Comparison of ENCODE assay signal across 9 cellular contexts in the genomic region with DNA sequence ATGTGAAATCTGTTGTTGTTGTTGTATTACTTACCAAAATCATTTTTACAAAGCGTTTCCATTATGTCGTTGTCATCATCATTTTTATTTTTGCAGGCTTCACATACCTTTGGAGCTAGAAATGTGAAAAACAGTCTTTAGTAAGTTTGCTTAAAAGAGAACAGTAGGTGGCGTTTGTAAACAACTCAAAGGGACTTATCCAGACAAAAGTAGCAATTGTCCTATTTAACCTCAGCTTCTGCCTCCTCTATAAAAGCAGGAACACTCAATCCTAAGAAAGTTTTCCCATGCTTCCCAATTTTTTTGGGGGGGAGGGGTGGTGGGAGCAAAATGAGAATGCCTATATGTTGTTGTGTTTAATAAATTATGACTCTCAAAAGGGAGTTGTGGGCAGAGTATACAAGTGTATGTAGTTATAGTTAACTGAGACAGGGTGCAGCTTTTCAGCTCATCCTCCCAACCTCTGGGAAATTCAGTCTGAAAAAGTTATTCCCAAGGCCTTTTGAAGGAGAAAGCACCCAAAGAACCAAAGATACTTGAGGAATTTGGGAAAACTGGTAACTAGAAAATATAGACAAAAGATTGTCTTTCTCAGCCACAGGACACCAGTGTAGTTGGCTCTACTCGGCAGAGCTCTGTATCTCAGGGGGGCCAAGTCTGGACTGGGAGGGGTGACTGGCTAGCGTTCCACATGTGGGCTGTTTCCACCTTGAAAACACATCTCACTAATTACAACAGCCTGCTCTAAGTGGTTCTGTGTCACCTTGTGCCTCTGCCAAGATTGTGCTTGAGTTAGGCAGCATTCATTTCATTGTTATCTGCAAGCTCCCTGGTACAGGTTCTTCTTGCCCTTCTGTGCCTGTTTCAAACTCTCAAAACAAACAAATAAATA. TPM values are rescaled to one million over a fixed set of nuclear protein-coding genes. Genes with fewer than 3 reads are reported as not detected.
A peak's percentile ranks its signal among the peaks of the same experiment; 100 is the strongest.
DNase-seq lines count a peak whose midpoint lies in the region; ATAC-seq and TF ChIP-seq lines count a peak whose summit lies in the region.
"Had no signal": no experiment of that assay in that cellular context is flagged by ENCODE, and none has a peak within 500 bp of the region (broad histone marks: within the 10 kb centered on the region; RNA-seq: fewer than 3 reads in every experiment).

No MANE protein-coding gene starts in this region.

- CTCF ChIA-PET in PC-9 (lab: Charles Lee) = interaction anchor here (0.6 to 0.7 kb wide), 3 partner anchors 141 to 744 kb away, joined by 5 to 12 read pairs (median 12); no protein-coding TSS in a partner anchor

- no peaks in the 10 kb centered on the region for H3F3A ChIP-seq in PC-9 (ENCODE audit: insufficient read depth, low read depth)

- no peak overlapping the region for H3K9ac ChIP-seq in fibroblast of lung (ENCODE audit: insufficient read depth, low read length)

- H3K9me3 Mint-ChIP-seq in natural killer cell treated with Interleukin-12 subunit alpha and Interleukin-12 subunit beta and Interleukin-15 and Interleukin-18, amount 100 ng/mL, for 72 hours = no peaks in the 10 kb centered on the region
- H3K9me3 Mint-ChIP-seq: activated naive CD4-positive, alpha-beta T cell treated with anti-CD3 and anti-CD28 coated beads, Interleukin-2, amount 50 U/mL, for 24 hours had no signal

- H3K36me3 ChIP-seq in cardiac muscle cell = no peaks in the 10 kb centered on the region
- no peaks in the 10 kb centered on the region for H3K36me3 ChIP-seq in PC-9 (ENCODE audit: low read depth)
- H3K36me3 ChIP-seq in fibroblast of lung (ENCODE audit: control insufficient read depth, insufficient read depth, low read length) = no peaks in the 10 kb centered on the region
- H3K36me3 ChIP-seq in transverse colon = no peaks in the 10 kb centered on the region

- H3K4me2 ChIP-seq in PC-9 (no peak overlapping the region), fibroblast of lung (ENCODE audit: extremely low read depth, insufficient read depth, low read length) (no peak overlapping the region)

- H3K4me3 Mint-ChIP-seq in natural killer cell treated with Interleukin-12 subunit alpha and Interleukin-12 subunit beta and Interleukin-15 and Interleukin-18, amount 100 ng/mL, for 72 hours = no peak overlapping the region
- H3K4me3 Mint-ChIP-seq: activated naive CD4-positive, alpha-beta T cell treated with anti-CD3 and anti-CD28 coated beads, Interleukin-2, amount 50 U/mL, for 24 hours had no signal

- no peak overlapping the region for H3K27ac ChIP-seq in cardiac muscle cell
- H3K27ac ChIP-seq in PC-9 = no peak overlapping the region
- no peak overlapping the region for H3K27ac ChIP-seq in fibroblast of lung (ENCODE audit: insufficient read depth, low read length)
- no peak overlapping the region for H3K27ac ChIP-seq in transverse colon

- H2AFZ ChIP-seq in PC-9 (no peak overlapping the region), fibroblast of lung (ENCODE audit: low read length) (no peak overlapping the region)

- BruUV-seq in PC-9 (replicated peaks; lab: Mats Ljungman, UMichigan) = no TSS peak

- H3K27ac Mint-ChIP-seq in natural killer cell treated with Interleukin-12 subunit alpha and Interleukin-12 subunit beta and Interleukin-15 and Interleukin-18, amount 100 ng/mL, for 72 hours = no peak overlapping the region
- H3K27ac Mint-ChIP-seq: activated naive CD4-positive, alpha-beta T cell treated with anti-CD3 and anti-CD28 coated beads, Interleukin-2, amount 50 U/mL, for 24 hours had no signal

- H3K4me3 ChIP-seq in cardiac muscle cell (no peak overlapping the region), PC-9 (no peak overlapping the region), fibroblast of lung (replicated peaks in 1 of 4; ENCODE audit: control extremely low read depth in 1 of 4, insufficient read depth in 1 of 4, low read depth in 3 of 4, low read length in 4 of 4) (no peak overlapping the region), transverse colon (no peak overlapping the region)

- TF ChIP-seq EP300 in transverse colon (IDR thresholded peaks at IDR 0.05; ENCODE audit: low read depth) = no peak

- peaks cover 44 to 76% of the 10 kb centered on the region in 2 donors for H3K27me3 Mint-ChIP-seq in natural killer cell treated with Interleukin-12 subunit alpha and Interleukin-12 subunit beta and Interleukin-15 and Interleukin-18, amount 100 ng/mL, for 72 hours

- in situ Hi-C loops in transverse colon (cut with MboI; ENCODE audit: low pct_ligation_motif_present in 1 of 4, low pct_unique_long_range_greater_than_20kb in 1 of 4, low sequenced_read_pairs in 3 of 4) = loop anchor here in 2 of 4 donors (25.0 kb wide), 2 partner anchors 526 to 726 kb away; no protein-coding TSS in a partner anchor

- WGBS in transverse colon (ENCODE audit: low coverage in 1 of 2), 2 donors = 10 to 23% methylated on average over 3 to 5 of the region's 5 CpGs

- H3K27me3 ChIP-seq in cardiac muscle cell (peaks cover 48% of the 10 kb centered on the region), PC-9 (ENCODE audit: insufficient read depth, low read depth) (no peaks in the 10 kb centered on the region), fibroblast of lung (ENCODE audit: control insufficient read depth, insufficient read depth, low read length) (peaks cover 33% of the 10 kb centered on the region), transverse colon (peaks cover 99% of the 10 kb centered on the region)

- H3K4me1 ChIP-seq in cardiac muscle cell (ENCODE audit: low read depth) = no peaks in the 10 kb centered on the region
- 0 out of 2 replicates have a peak, but pooled peaks cover 8% of the 10 kb centered on the region for H3K4me1 ChIP-seq in PC-9 (replicated peaks; ENCODE audit: insufficient read depth)
- no peaks in the 10 kb centered on the region for H3K4me1 ChIP-seq in fibroblast of lung (ENCODE audit: control insufficient read depth, extremely low read depth, insufficient read depth, low read length)
- peaks cover 9 to 23% (median 16%) of the 10 kb centered on the region in 4 donors for H3K4me1 ChIP-seq in transverse colon

- TF ChIP-seq CTCF in cardiac muscle cell (IDR thresholded peaks at IDR 0.05; ENCODE audit: low read depth, low read length) = peak; percentile 45
- TF ChIP-seq CTCF in PC-9 (conservative IDR thresholded peaks at IDR 0.05) = peak; percentile 53; the same call in 1 of the 2 replicates
- TF ChIP-seq CTCF in fibroblast of lung (conservative IDR thresholded peaks at IDR 0.05 in 1 of 2, IDR thresholded peaks at IDR 0.05 in 1 of 2; ENCODE audit: low read depth in 1 of 2, low read length in 2 of 2) = peak; percentile 24 to 49
- TF ChIP-seq CTCF in transverse colon (IDR thresholded peaks at IDR 0.05) = peak in 4 of 5 experiments; percentile 21 to 35 (median 26)

- H3K9me3 ChIP-seq in cardiac muscle cell (ENCODE audit: low read depth) (no peaks in the 10 kb centered on the region), PC-9 (ENCODE audit: insufficient read depth, low read depth) (no peaks in the 10 kb centered on the region), fibroblast of lung (ENCODE audit: control insufficient read depth, insufficient read depth, low read depth, low read length) (no peaks in the 10 kb centered on the region), transverse colon (no peaks in the 10 kb centered on the region)

- DNase-seq in cardiac muscle cell (ENCODE audit: low read depth in 1 of 2, low spot score in 1 of 2) = peak; percentile 30 to 39
- DNase-seq in left ventricle myocardium superior = no peak
- no peak for DNase-seq in PC-9
- DNase-seq in fibroblast of lung (ENCODE audit: low read depth in 2 of 2) = peak; percentile 23 to 55
- no peak for DNase-seq in transverse colon
- DNase-seq in stimulated activated CD4-positive, alpha-beta T cell treated with anti-CD3 and anti-CD28 coated beads, Interleukin-15, amount 100 ng/mL, for 24 hours = no peak
- DNase-seq in activated effector memory CD4-positive, alpha-beta T cell treated with anti-CD3 and anti-CD28 coated beads, Interleukin-2, amount 50 U/mL, for 16 hours = no peak
- no peak for DNase-seq in natural killer cell treated with Interleukin-12 subunit alpha and Interleukin-12 subunit beta and Interleukin-15 and Interleukin-18, amount 100 ng/mL, for 72 hours (ENCODE audit: low spot score)

- intact Hi-C loops in left ventricle myocardium superior (cut with micrococcal nuclease) (no loop called here), PC-9 (cut with micrococcal nuclease; ENCODE audit: unreplicated experiment) (loop anchor here (5.0 to 10.0 kb wide), 2 partner anchors 526 to 769 kb away; a partner anchor contains a TSS), transverse colon (cut with DNase I; ENCODE audit: low total_unique reads) (no loop called here)

- TF ChIP-seq POLR2A in transverse colon (IDR thresholded peaks at IDR 0.05) = no peak

- no peaks in the 10 kb centered on the region for H3K79me2 ChIP-seq in PC-9 (ENCODE audit: low read depth)
- H3K79me2 ChIP-seq in fibroblast of lung (ENCODE audit: control insufficient read depth, insufficient read depth, low read length) = no peaks in the 10 kb centered on the region

- no peaks in the 10 kb centered on the region for H3K9me2 ChIP-seq in PC-9 (ENCODE audit: insufficient read depth)

- POLR2A ChIA-PET in PC-9 (lab: Charles Lee; ENCODE audit: unreplicated experiment) = no interaction called here

- H3K36me3 Mint-ChIP-seq in natural killer cell treated with Interleukin-12 subunit alpha and Interleukin-12 subunit beta and Interleukin-15 and Interleukin-18, amount 100 ng/mL, for 72 hours = no peaks in the 10 kb centered on the region
- H3K36me3 Mint-ChIP-seq: activated naive CD4-positive, alpha-beta T cell treated with anti-CD3 and anti-CD28 coated beads, Interleukin-2, amount 50 U/mL, for 24 hours had no signal

- H4K20me1 ChIP-seq in PC-9 (ENCODE audit: insufficient read depth) (no peaks in the 10 kb centered on the region), fibroblast of lung (ENCODE audit: control insufficient read depth, extremely low read depth, insufficient read depth, low read length) (no peaks in the 10 kb centered on the region)

- H3K4me1 Mint-ChIP-seq in natural killer cell treated with Interleukin-12 subunit alpha and Interleukin-12 subunit beta and Interleukin-15 and Interleukin-18, amount 100 ng/mL, for 72 hours (ENCODE audit: low read depth in 2 of 2) = peaks cover 0 to under 1% of the 10 kb centered on the region in 2 donors

- no peak for ATAC-seq in left ventricle myocardium superior
- no peak for ATAC-seq in natural killer cell treated with Interleukin-12 subunit alpha and Interleukin-12 subunit beta and Interleukin-15 and Interleukin-18, amount 100 ng/mL, for 72 hours

RNA-seq across cellular contexts. Expression of a gene that starts 2.8 kb away (rescaled TPM):
- total RNA-seq in cardiac muscle cell (0.30 and 1.7 TPM in 2 replicates), left ventricle myocardium superior (1.4 TPM), PC-9 (2021) (not detected in 2 replicates), fibroblast of lung (under 0.01 and 1.8 TPM in 2 replicates), transverse colon (10 to 100 TPM in 2 of 4 donors, 1 to 10 TPM in 2; 6.4 to 61.7 (median 15.6) TPM)
- polyA plus RNA-seq in cardiac muscle cell (1.8 and 5.0 TPM in 2 replicates), fibroblast of lung (0.32 TPM in 1 of 2 replicates, not detected in the other)
- polyA plus RNA-seq in fibroblast of lung (2012) = 1.2 TPM in 1 of 2 replicates, not detected in the other
- 1.1 TPM in 1 of 2 replicates, not detected in the other for polyA minus RNA-seq in fibroblast of lung (ENCODE audit: low replicate concordance)
- not detected for total RNA-seq in natural killer cell treated with Interleukin-12 subunit alpha and Interleukin-12 subunit beta and Interleukin-15 and Interleukin-18, amount 100 ng/mL, for 72 hours

RNA-seq across cellular contexts. Expression of a gene that starts 26.3 kb away (rescaled TPM):
- 1.3 and 1.9 TPM in 2 replicates for total RNA-seq in cardiac muscle cell
- polyA plus RNA-seq in cardiac muscle cell = 1.4 and 1.8 TPM in 2 replicates
- 0.20 TPM for total RNA-seq in left ventricle myocardium superior
- not detected in 2 replicates for total RNA-seq in PC-9 (2021)
- total RNA-seq in fibroblast of lung = 0.26 TPM in 1 of 2 replicates, not detected in the other
- not detected in 2 replicates for polyA plus RNA-seq in fibroblast of lung
- polyA plus RNA-seq in fibroblast of lung (2012) = not detected in 2 replicates
- not detected in 2 replicates for polyA minus RNA-seq in fibroblast of lung (ENCODE audit: low replicate concordance)
- total RNA-seq in transverse colon = under 1 TPM in 1 of 4 donors, not detected in 3; 0.96 TPM
- total RNA-seq in natural killer cell treated with Interleukin-12 subunit alpha and Interleukin-12 subunit beta and Interleukin-15 and Interleukin-18, amount 100 ng/mL, for 72 hours = not detected

Comparison
In these comparisons a context has a peak if more than half of its experiments do, and no peak if none do; other contexts are left out.
1. DNase-seq: peak in cardiac muscle cell (2 of 2) and fibroblast of lung (2 of 2); none in left ventricle myocardium superior (single experiment), PC-9 (0 of 2), transverse colon (single experiment), stimulated activated CD4-positive, alpha-beta T cell treated with anti-CD3 and anti-CD28 coated beads, Interleukin-15, amount 100 ng/mL, for 24 hours (single experiment), activated effector memory CD4-positive, alpha-beta T cell treated with anti-CD3 and anti-CD28 coated beads, Interleukin-2, amount 50 U/mL, for 16 hours (single experiment) and natural killer cell treated with Interleukin-12 subunit alpha and Interleukin-12 subunit beta and Interleukin-15 and Interleukin-18, amount 100 ng/mL, for 72 hours (single experiment).
2. Peak in every context shown above with its lines, with median percentiles within 50 percentile points of each other: CTCF ChIP-seq.